18 cellular contexts compared by ENCODE assay signal in genomic region chr9:83406901-83407300, GRCh38.
"Had no signal": no experiment of that assay in that cellular context is flagged by ENCODE, and none has a peak within 500 bp of the region (broad histone marks: within the 10 kb centered on the region; RNA-seq: fewer than 3 reads in every experiment).

No MANE protein-coding gene starts in this region.

- H3K36me3 ChIP-seq: heart left ventricle, spleen had no signal

- H3K27ac ChIP-seq: coronary artery, heart left ventricle, testis, tibial nerve had no signal

- H3K9me3 ChIP-seq: spleen, testis had no signal

- DNase-seq: effector CD8-positive, alpha-beta T cell; foreskin melanocyte; heart left ventricle; hippocampal formation; left colon; mammary epithelial cell; naive thymus-derived CD8-positive, alpha-beta T cell; posterior cingulate gyrus; spleen; stimulated activated CD4-positive, alpha-beta T cell treated with anti-CD3 and anti-CD28 coated beads, Interleukin-15, amount 100 ng/mL, for 24 hours; stimulated activated CD4-positive, alpha-beta T cell treated with anti-CD3 and anti-CD28 coated beads, Interleukin-1b, Interleukin-23, amount 100 ng/mL, for 48 hours; stimulated activated CD4-positive, alpha-beta T cell treated with anti-CD3 and anti-CD28 coated beads, Interleukin-4, amount 100 ng/mL, for 4 hours; stimulated activated naive B cell treated with anti-CD40 and anti-IgM and Interleukin-4, amounts not matched to agents 10 μg/mL and 1 μg/mL and 100 μg/mL, for 72 hours; stimulated activated naive CD8-positive, alpha-beta T cell treated with anti-CD3 and anti-CD28 coated beads, Interleukin-15, amount 100 ng/mL, for 72 hours; testis had no signal

- H3K27me3 ChIP-seq: heart left ventricle, spleen, testis, tibial nerve had no signal

- H3K4me1 ChIP-seq: testis had no signal

- ATAC-seq: heart left ventricle; left colon; naive thymus-derived CD8-positive, alpha-beta T cell; sciatic nerve; stimulated activated naive B cell treated with anti-CD40 and anti-IgM and Interleukin-4, amounts not matched to agents 10 μg/mL and 1 μg/mL and 100 μg/mL, for 72 hours; stimulated activated naive CD8-positive, alpha-beta T cell treated with anti-CD3 and anti-CD28 coated beads, Interleukin-15, amount 100 ng/mL, for 72 hours had no signal

- H3K4me3 ChIP-seq: coronary artery, heart left ventricle, spleen, testis, tibial nerve had no signal
